ENCODE assay signal across 24 cellular contexts in genomic region chr7:81623251-81623855, GRCh38.
DNase-seq lines count a peak whose midpoint lies in the region; ATAC-seq and TF ChIP-seq lines count a peak whose summit lies in the region.
"Had no signal": no experiment of that assay in that cellular context is flagged by ENCODE, and none has a peak within 500 bp of the region (broad histone marks: within the 10 kb centered on the region; RNA-seq: fewer than 3 reads in every experiment).

No MANE protein-coding gene starts in this region.

- H3K4ac ChIP-seq in neuronal stem cell (ENCODE audit: low read length) = no peak overlapping the region

- CTCF ChIA-PET in activated CD8-positive, alpha-beta T cell treated with anti-CD3 and anti-CD28 coated beads, Interleukin-2, amount 10 ng/mL, durations not matched to agents 7 days and 5 days (lab: Charles Lee) = no interaction called here

- H3F3A ChIP-seq in GM23248 (ENCODE audit: insufficient read depth) = no peaks in the 10 kb centered on the region

- H2BK120ac ChIP-seq in neuronal stem cell (ENCODE audit: low read depth, low read length) = no peak overlapping the region

- 0 out of 2 replicates have a peak overlapping the region, but pooled peaks have one; percentile 20 for H2AFZ ChIP-seq in GM23248
- H2AFZ ChIP-seq in neuronal stem cell (ENCODE audit: low read length) = peak overlapping the region; percentile 19
- H2AFZ ChIP-seq: parathyroid adenoma had no signal

- no peaks in the 10 kb centered on the region for H3K9me3 Mint-ChIP-seq in activated CD8-positive, alpha-beta T cell treated with anti-CD3 and anti-CD28 coated beads, Interleukin-2, amount 10 ng/mL, durations not matched to agents 7 days and 5 days (ENCODE audit: insufficient read depth)

- H3K79me1 ChIP-seq in neuronal stem cell (ENCODE audit: low read depth, low read length) = no peaks in the 10 kb centered on the region

- no peak overlapping the region for H3K4me2 ChIP-seq in GM23248 (ENCODE audit: unreplicated experiment)
- no peak overlapping the region for H3K4me2 ChIP-seq in neuronal stem cell (ENCODE audit: insufficient read depth, low read length, poor library complexity, severe bottlenecking)

- H3K79me2 ChIP-seq in GM23248 (ENCODE audit: insufficient read depth) = no peaks in the 10 kb centered on the region
- H3K79me2 ChIP-seq: parathyroid adenoma had no signal

- no peaks in the 10 kb centered on the region for H3K9me2 ChIP-seq in GM23248 (ENCODE audit: insufficient read depth)

- H3K27me3 ChIP-seq in GM23248 (replicated peaks; ENCODE audit: insufficient read depth) (no peaks in the 10 kb centered on the region), neuronal stem cell (ENCODE audit: control insufficient read depth in 3 of 3, insufficient read depth in 3 of 3, low read depth in 1 of 3, low read length in 3 of 3) (no peaks in the 10 kb centered on the region), body of pancreas (no peaks in the 10 kb centered on the region), uterus (no peaks in the 10 kb centered on the region)
- H3K27me3 ChIP-seq: cardiac muscle cell, right atrium auricular region had no signal

- H3K36me3 ChIP-seq in GM23248 (ENCODE audit: low read depth) = no peaks in the 10 kb centered on the region
- no peaks in the 10 kb centered on the region for H3K36me3 ChIP-seq in neuronal stem cell (replicated peaks in 1 of 2; ENCODE audit: control insufficient read depth in 2 of 2, insufficient read depth in 2 of 2, low read length in 2 of 2)
- no peaks in the 10 kb centered on the region for H3K36me3 ChIP-seq in body of pancreas (replicated peaks in 1 of 2; ENCODE audit: insufficient read depth in 1 of 2, low read depth in 2 of 2)
- H3K36me3 ChIP-seq in uterus = no peaks in the 10 kb centered on the region
- H3K36me3 ChIP-seq: cardiac muscle cell, HAP-1, right atrium auricular region had no signal

- H3K18ac ChIP-seq in neuronal stem cell (ENCODE audit: low read length) = no peak overlapping the region

- H3K4me1 ChIP-seq in GM23248 (ENCODE audit: insufficient read depth) (peaks cover 36% of the 10 kb centered on the region), neuronal stem cell (ENCODE audit: control insufficient read depth in 2 of 2, insufficient read depth in 1 of 2, low read depth in 1 of 2, low read length in 2 of 2) (no peaks in the 10 kb centered on the region), body of pancreas (no peaks in the 10 kb centered on the region), uterus (no peaks in the 10 kb centered on the region)
- H3K4me1 ChIP-seq: parathyroid adenoma, right atrium auricular region had no signal

- H3K23ac ChIP-seq in neuronal stem cell (ENCODE audit: low read depth, low read length, poor library complexity) = no peak overlapping the region

- DNase-seq in GM23248 (peak; percentile 6), neuronal stem cell (ENCODE audit: low spot score) (no peak), body of pancreas (no peak), uterus (no peak), NCI-H1417 (lab: John Stamatoyannopoulos, UW) (no peak)
- DNase-seq in activated CD8-positive, alpha-beta T cell treated with anti-CD3 and anti-CD28 coated beads, Interleukin-2, amount 10 ng/mL, durations not matched to agents 7 days and 5 days = no peak
- DNase-seq: activated CD4-positive, alpha-beta T cell treated with anti-CD3 and anti-CD28 coated beads for 4 hours; activated naive CD4-positive, alpha-beta T cell; activated T-cell treated with anti-CD3 and anti-CD28 coated beads, Interleukin-2, amount 50 U/mL, for 4 hours; head of caudate nucleus; left colon; naive thymus-derived CD4-positive, alpha-beta T cell; NCI-H1436; NCI-H2171; stimulated activated CD4-positive, alpha-beta T cell treated with anti-CD3 and anti-CD28 coated beads, Interleukin-12 subunit alpha, Interleukin-12 subunit beta, amount 100 ng/mL, for 4 hours; stimulated activated CD4-positive, alpha-beta T cell treated with anti-CD3 and anti-CD28 coated beads, Interleukin-4, amount 100 ng/mL, for 4 hours; stimulated activated naive CD4-positive, alpha-beta T cell; T-helper 2 cell had no signal

- no peak overlapping the region for H2BK5ac ChIP-seq in neuronal stem cell (ENCODE audit: low read length)

- H3K4me3 Mint-ChIP-seq in activated CD8-positive, alpha-beta T cell treated with anti-CD3 and anti-CD28 coated beads, Interleukin-2, amount 10 ng/mL, durations not matched to agents 7 days and 5 days = no peak overlapping the region
- H3K4me3 Mint-ChIP-seq: activated T-cell treated with anti-CD3 and anti-CD28 coated beads, Interleukin-2, amount 50 U/mL, for 4 hours; naive thymus-derived CD4-positive, alpha-beta T cell had no signal

- POLR2A ChIA-PET in activated CD8-positive, alpha-beta T cell treated with anti-CD3 and anti-CD28 coated beads, Interleukin-2, amount 10 ng/mL, durations not matched to agents 7 days and 5 days (lab: Charles Lee) = no interaction called here

- intact Hi-C loops in body of pancreas (cut with DNase I) = no loop called here
- intact Hi-C loops in uterus (cut with DNase I; ENCODE audit: low total_unique reads) = no loop called here

- no peak overlapping the region for H3K27ac Mint-ChIP-seq in activated CD8-positive, alpha-beta T cell treated with anti-CD3 and anti-CD28 coated beads, Interleukin-2, amount 10 ng/mL, durations not matched to agents 7 days and 5 days
- H3K27ac Mint-ChIP-seq: naive thymus-derived CD4-positive, alpha-beta T cell had no signal

- no peak overlapping the region for H2BK12ac ChIP-seq in neuronal stem cell (ENCODE audit: low read length)

- H3K9me3 ChIP-seq in GM23248 (ENCODE audit: low read depth) (no peaks in the 10 kb centered on the region), neuronal stem cell (replicated peaks in 1 of 2; ENCODE audit: control insufficient read depth in 2 of 2, insufficient read depth in 1 of 2, low read depth in 1 of 2, low read length in 2 of 2) (no peaks in the 10 kb centered on the region), body of pancreas (no peaks in the 10 kb centered on the region), uterus (no peaks in the 10 kb centered on the region)
- H3K9me3 ChIP-seq: HAP-1, right atrium auricular region had no signal

- in situ Hi-C loops in GM23248 (cut with MboI) = no loop called here

- H3K4me3 ChIP-seq in GM23248 = no peak overlapping the region
- no peak overlapping the region for H3K4me3 ChIP-seq in neuronal stem cell (ENCODE audit: low read length in 2 of 2)
- H3K4me3 ChIP-seq in body of pancreas = no peak overlapping the region
- H3K4me3 ChIP-seq in uterus = no peak overlapping the region
- H3K4me3 ChIP-seq: cardiac muscle cell, HAP-1, right atrium auricular region had no signal

- no peak for TF ChIP-seq CTCF in body of pancreas (IDR thresholded peaks at IDR 0.05)
- TF ChIP-seq CTCF in uterus (IDR thresholded peaks at IDR 0.05) = no peak

- H4K8ac ChIP-seq in neuronal stem cell (ENCODE audit: low read depth, low read length) = no peak overlapping the region

- H3K9ac ChIP-seq in GM23248 (no peak overlapping the region), neuronal stem cell (ENCODE audit: low read depth, low read length, poor library complexity) (no peak overlapping the region)
- H3K9ac ChIP-seq: parathyroid adenoma had no signal

- H4K20me1 ChIP-seq in GM23248 (ENCODE audit: insufficient read depth) = no peaks in the 10 kb centered on the region

- H3K27me3 Mint-ChIP-seq in activated CD8-positive, alpha-beta T cell treated with anti-CD3 and anti-CD28 coated beads, Interleukin-2, amount 10 ng/mL, durations not matched to agents 7 days and 5 days (ENCODE audit: low read depth) = no peaks in the 10 kb centered on the region
- H3K27me3 Mint-ChIP-seq: naive thymus-derived CD4-positive, alpha-beta T cell had no signal

- H2AK5ac ChIP-seq in neuronal stem cell (ENCODE audit: low read depth, low read length) = no peak overlapping the region

- H3K4me1 Mint-ChIP-seq in activated CD8-positive, alpha-beta T cell treated with anti-CD3 and anti-CD28 coated beads, Interleukin-2, amount 10 ng/mL, durations not matched to agents 7 days and 5 days (ENCODE audit: low read depth) = no peaks in the 10 kb centered on the region
- H3K4me1 Mint-ChIP-seq: naive thymus-derived CD4-positive, alpha-beta T cell had no signal

- H3K27ac ChIP-seq in GM23248 (no peak overlapping the region), neuronal stem cell (replicated peaks; ENCODE audit: low read length) (no peak overlapping the region), body of pancreas (no peak overlapping the region), uterus (no peak overlapping the region)
- H3K27ac ChIP-seq: cardiac muscle cell, parathyroid adenoma, right atrium auricular region had no signal

- no peaks in the 10 kb centered on the region for H3K36me3 Mint-ChIP-seq in activated CD8-positive, alpha-beta T cell treated with anti-CD3 and anti-CD28 coated beads, Interleukin-2, amount 10 ng/mL, durations not matched to agents 7 days and 5 days (ENCODE audit: low read depth)
- H3K36me3 Mint-ChIP-seq: naive thymus-derived CD4-positive, alpha-beta T cell had no signal

- H3K14ac ChIP-seq in neuronal stem cell (ENCODE audit: low read length) = no peak overlapping the region

- no peak for ATAC-seq in SK-N-SH treated with all-trans-retinoic acid at 6 μM for 48 hours
- peak; percentile 61 for ATAC-seq in esophagus mucosa
- no peak for ATAC-seq in body of pancreas
- no peak for ATAC-seq in activated CD8-positive, alpha-beta T cell treated with anti-CD3 and anti-CD28 coated beads, Interleukin-2, amount 10 ng/mL, durations not matched to agents 7 days and 5 days
- ATAC-seq: activated T-cell treated with anti-CD3 and anti-CD28 coated beads, Interleukin-2, amount 50 U/mL, for 4 hours; left colon; naive thymus-derived CD4-positive, alpha-beta T cell had no signal

- TF ChIP-seq POLR2A in body of pancreas (IDR thresholded peaks at IDR 0.05) (no peak), uterus (IDR thresholded peaks at IDR 0.05) (no peak)

- no peak overlapping the region for H2BK15ac ChIP-seq in neuronal stem cell (ENCODE audit: low read length)

- H4K91ac ChIP-seq in neuronal stem cell (ENCODE audit: low read depth, low read length, poor library complexity) = no peak overlapping the region

- 100% methylated on average over 1 of the region's 1 CpG for WGBS in GM23248 (ENCODE audit: low coverage in 1 of 2, low lambda C conversion rate in 2 of 2, missing lambda C conversion rate in 2 of 2), 2 experiments
- no CpG with 5 or more reads among the region's 1 CpG for WGBS in neuronal stem cell (ENCODE audit: extremely low coverage in 2 of 2, insufficient read length in 2 of 2, insufficient replicate concordance in 1 of 2), 2 donors
- 79 to 93% methylated on average over 1 of the region's 1 CpG for WGBS in body of pancreas, 2 donors

TF ChIP-seq in SK-N-SH treated with all-trans-retinoic acid at 6 μM for 48 hours, 23 proteins besides CTCF, POLR2A, EP300 and RAD21 (continues in another document):
- 0 out of 2 replicates have a peak, but pooled peaks have one; percentile 28 for TF ChIP-seq ISL1 (CRISPR knock-in tag; IDR thresholded peaks at IDR 0.05)
- no peak for TF ChIP-seq TOX (CRISPR knock-in tag; IDR thresholded peaks at IDR 0.05; ENCODE audit: borderline replicate concordance)
- peak; percentile 17; the same call in 1 of the 2 replicates for TF ChIP-seq ZNF8 (CRISPR knock-in tag; IDR thresholded peaks at IDR 0.05)
- TF ChIP-seq CSDC2 (CRISPR knock-in tag; IDR thresholded peaks at IDR 0.05) = 0 out of 2 replicates have a peak, but pooled peaks have one; percentile 13
- TF ChIP-seq SNAI2 (CRISPR knock-in tag; IDR thresholded peaks at IDR 0.05) = peak; percentile 84; the same call in 1 of the 2 replicates
- TF ChIP-seq TCF4 (CRISPR knock-in tag; IDR thresholded peaks at IDR 0.05; ENCODE audit: borderline replicate concordance) = no peak
